In the genomic region with DNA sequence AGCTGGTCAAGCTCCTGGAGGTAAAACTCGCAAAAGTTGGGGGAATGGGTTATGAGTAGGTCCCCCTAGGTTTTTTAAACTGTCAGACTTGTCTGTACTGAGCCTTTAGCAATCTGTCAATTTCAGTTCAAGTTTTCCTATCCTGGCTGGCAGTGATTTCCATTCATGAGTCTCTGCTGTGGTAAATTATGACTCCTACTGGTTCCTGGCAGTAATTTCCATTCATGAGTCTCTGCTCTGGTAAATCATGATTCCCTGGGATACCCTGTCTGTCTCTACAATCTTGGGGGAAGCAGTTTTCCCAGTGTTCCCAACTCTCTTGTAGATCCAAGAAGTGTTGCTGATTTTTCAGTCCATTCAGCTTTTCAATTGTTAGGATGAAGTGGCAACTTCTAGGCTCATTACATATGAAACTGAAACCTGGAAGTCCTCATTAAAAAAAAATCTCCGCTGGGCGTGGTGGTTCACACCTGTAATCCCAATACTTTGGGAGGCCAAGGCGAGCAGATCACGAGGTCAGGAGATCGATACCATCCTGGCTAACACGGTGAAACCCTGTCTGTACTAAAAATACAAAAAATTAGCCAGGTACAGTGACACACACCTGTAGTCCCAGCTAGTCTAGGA, we compare ENCODE assay signal across 10 cellular contexts.
DNase-seq lines count a peak whose midpoint lies in the region; ATAC-seq and TF ChIP-seq lines count a peak whose summit lies in the region.
"Had no signal": no experiment of that assay in that cellular context is flagged by ENCODE, and none has a peak within 500 bp of the region (broad histone marks: within the 10 kb centered on the region; RNA-seq: fewer than 3 reads in every experiment).

No MANE protein-coding gene starts in this region.

- DNase-seq in BE2C (no peak), HuH-7.5 (ENCODE audit: low spot score) (peak; percentile 18), WTC11 (ENCODE audit: low spot score) (no peak), kidney epithelial cell (ENCODE audit: low read depth) (peak; percentile 14), HCEC 1CT (no peak)
- DNase-seq: activated T-cell treated with anti-CD3 and anti-CD28 coated beads for 4 hours had no signal

- H3K4me1 Mint-ChIP-seq in WTC11: no peaks in the 10 kb centered on the region

- no peak overlapping the region for H3K27ac Mint-ChIP-seq in WTC11

- H3K4me1 ChIP-seq in BE2C: no peaks in the 10 kb centered on the region

- ATAC-seq in WTC11 (peak; percentile 51; the same call in 1 of the 2 replicates), HG03139 (IDR thresholded peaks at IDR 0.05; ENCODE audit: unreplicated experiment) (no peak), HG02970 (IDR thresholded peaks at IDR 0.05; ENCODE audit: low FRiP score, unreplicated experiment) (no peak), HG03520 (IDR thresholded peaks at IDR 0.05; ENCODE audit: unreplicated experiment) (no peak)
- ATAC-seq: Right ventricle myocardium inferior had no signal

- H3K4me3 Mint-ChIP-seq in WTC11: no peak overlapping the region

- no peaks in the 10 kb centered on the region for H3K27me3 ChIP-seq in BE2C
- H3K27me3 ChIP-seq in kidney epithelial cell (ENCODE audit: control insufficient read depth, insufficient read depth, low read length): no peaks in the 10 kb centered on the region

- CTCF ChIA-PET in WTC11 (lab: Charles Lee): no interaction called here

- no peak overlapping the region for H3K4me3 ChIP-seq in BE2C (ENCODE audit: low read depth, low read length)
- no peak overlapping the region for H3K4me3 ChIP-seq in kidney epithelial cell (ENCODE audit: low read depth, low read length)

- H3K36me3 Mint-ChIP-seq in WTC11: no peaks in the 10 kb centered on the region

- peaks cover 3% of the 10 kb centered on the region; the same call in 1 of the 2 replicates for H3K9me3 Mint-ChIP-seq in WTC11

- POLR2A ChIA-PET in WTC11 (lab: Charles Lee): no interaction called here

- H3K27me3 Mint-ChIP-seq in WTC11 (ENCODE audit: low read depth): no peaks in the 10 kb centered on the region

- TF ChIP-seq CTCF in BE2C (IDR thresholded peaks at IDR 0.05; ENCODE audit: low read depth, low read length) (peak; percentile 50), WTC11 (IDR thresholded peaks at IDR 0.05) (no peak), kidney epithelial cell (IDR thresholded peaks at IDR 0.05; ENCODE audit: insufficient read depth, low read length, poor library complexity, severe bottlenecking) (peak; percentile 59)

- H3K36me3 ChIP-seq in BE2C (no peaks in the 10 kb centered on the region), kidney epithelial cell (ENCODE audit: control insufficient read depth, insufficient read depth, low read length) (no peaks in the 10 kb centered on the region)

- H3K9me3 ChIP-seq in BE2C: no peaks in the 10 kb centered on the region

TF ChIP-seq in WTC11, 78 proteins besides CTCF, POLR2A, EP300 and RAD21:
- TF ChIP-seq RELA (CRISPR knock-in tag; IDR thresholded peaks at IDR 0.05; ENCODE audit: borderline replicate concordance): no peak
- no peak for TF ChIP-seq SMAD3 (CRISPR knock-in tag; IDR thresholded peaks at IDR 0.05; ENCODE audit: borderline replicate concordance)
- no peak for TF ChIP-seq TEAD1 (CRISPR knock-in tag; IDR thresholded peaks at IDR 0.05)
- no peak for TF ChIP-seq EMX1 (CRISPR knock-in tag; IDR thresholded peaks at IDR 0.05)
- no peak for TF ChIP-seq ZNF423 (CRISPR knock-in tag; IDR thresholded peaks at IDR 0.05)
- no peak for TF ChIP-seq CREB1 (CRISPR knock-in tag; IDR thresholded peaks at IDR 0.05)
- no peak for TF ChIP-seq GTF2I (CRISPR knock-in tag; conservative IDR thresholded peaks at IDR 0.05)
- TF ChIP-seq, protein P1, sequence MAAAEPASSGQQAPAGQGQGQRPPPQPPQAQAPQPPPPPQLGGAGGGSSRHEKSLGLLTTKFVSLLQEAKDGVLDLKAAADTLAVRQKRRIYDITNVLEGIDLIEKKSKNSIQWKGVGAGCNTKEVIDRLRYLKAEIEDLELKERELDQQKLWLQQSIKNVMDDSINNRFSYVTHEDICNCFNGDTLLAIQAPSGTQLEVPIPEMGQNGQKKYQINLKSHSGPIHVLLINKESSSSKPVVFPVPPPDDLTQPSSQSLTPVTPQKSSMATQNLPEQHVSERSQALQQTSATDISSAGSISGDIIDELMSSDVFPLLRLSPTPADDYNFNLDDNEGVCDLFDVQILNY (CRISPR knock-in tag; IDR thresholded peaks at IDR 0.05): no peak
- TF ChIP-seq, protein P2, sequence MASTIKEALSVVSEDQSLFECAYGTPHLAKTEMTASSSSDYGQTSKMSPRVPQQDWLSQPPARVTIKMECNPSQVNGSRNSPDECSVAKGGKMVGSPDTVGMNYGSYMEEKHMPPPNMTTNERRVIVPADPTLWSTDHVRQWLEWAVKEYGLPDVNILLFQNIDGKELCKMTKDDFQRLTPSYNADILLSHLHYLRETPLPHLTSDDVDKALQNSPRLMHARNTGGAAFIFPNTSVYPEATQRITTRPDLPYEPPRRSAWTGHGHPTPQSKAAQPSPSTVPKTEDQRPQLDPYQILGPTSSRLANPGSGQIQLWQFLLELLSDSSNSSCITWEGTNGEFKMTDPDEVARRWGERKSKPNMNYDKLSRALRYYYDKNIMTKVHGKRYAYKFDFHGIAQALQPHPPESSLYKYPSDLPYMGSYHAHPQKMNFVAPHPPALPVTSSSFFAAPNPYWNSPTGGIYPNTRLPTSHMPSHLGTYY (CRISPR knock-in tag; IDR thresholded peaks at IDR 0.05): no peak
- TF ChIP-seq ZBTB21 (CRISPR knock-in tag; IDR thresholded peaks at IDR 0.05; ENCODE audit: borderline replicate concordance): no peak
- TF ChIP-seq, protein P3, sequence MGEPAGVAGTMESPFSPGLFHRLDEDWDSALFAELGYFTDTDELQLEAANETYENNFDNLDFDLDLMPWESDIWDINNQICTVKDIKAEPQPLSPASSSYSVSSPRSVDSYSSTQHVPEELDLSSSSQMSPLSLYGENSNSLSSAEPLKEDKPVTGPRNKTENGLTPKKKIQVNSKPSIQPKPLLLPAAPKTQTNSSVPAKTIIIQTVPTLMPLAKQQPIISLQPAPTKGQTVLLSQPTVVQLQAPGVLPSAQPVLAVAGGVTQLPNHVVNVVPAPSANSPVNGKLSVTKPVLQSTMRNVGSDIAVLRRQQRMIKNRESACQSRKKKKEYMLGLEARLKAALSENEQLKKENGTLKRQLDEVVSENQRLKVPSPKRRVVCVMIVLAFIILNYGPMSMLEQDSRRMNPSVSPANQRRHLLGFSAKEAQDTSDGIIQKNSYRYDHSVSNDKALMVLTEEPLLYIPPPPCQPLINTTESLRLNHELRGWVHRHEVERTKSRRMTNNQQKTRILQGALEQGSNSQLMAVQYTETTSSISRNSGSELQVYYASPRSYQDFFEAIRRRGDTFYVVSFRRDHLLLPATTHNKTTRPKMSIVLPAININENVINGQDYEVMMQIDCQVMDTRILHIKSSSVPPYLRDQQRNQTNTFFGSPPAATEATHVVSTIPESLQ (CRISPR knock-in tag; IDR thresholded peaks at IDR 0.05): no peak
- TF ChIP-seq, protein P4, sequence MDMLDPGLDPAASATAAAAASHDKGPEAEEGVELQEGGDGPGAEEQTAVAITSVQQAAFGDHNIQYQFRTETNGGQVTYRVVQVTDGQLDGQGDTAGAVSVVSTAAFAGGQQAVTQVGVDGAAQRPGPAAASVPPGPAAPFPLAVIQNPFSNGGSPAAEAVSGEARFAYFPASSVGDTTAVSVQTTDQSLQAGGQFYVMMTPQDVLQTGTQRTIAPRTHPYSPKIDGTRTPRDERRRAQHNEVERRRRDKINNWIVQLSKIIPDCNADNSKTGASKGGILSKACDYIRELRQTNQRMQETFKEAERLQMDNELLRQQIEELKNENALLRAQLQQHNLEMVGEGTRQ (CRISPR knock-in tag; IDR thresholded peaks at IDR 0.05): no peak
- TF ChIP-seq, protein P5, sequence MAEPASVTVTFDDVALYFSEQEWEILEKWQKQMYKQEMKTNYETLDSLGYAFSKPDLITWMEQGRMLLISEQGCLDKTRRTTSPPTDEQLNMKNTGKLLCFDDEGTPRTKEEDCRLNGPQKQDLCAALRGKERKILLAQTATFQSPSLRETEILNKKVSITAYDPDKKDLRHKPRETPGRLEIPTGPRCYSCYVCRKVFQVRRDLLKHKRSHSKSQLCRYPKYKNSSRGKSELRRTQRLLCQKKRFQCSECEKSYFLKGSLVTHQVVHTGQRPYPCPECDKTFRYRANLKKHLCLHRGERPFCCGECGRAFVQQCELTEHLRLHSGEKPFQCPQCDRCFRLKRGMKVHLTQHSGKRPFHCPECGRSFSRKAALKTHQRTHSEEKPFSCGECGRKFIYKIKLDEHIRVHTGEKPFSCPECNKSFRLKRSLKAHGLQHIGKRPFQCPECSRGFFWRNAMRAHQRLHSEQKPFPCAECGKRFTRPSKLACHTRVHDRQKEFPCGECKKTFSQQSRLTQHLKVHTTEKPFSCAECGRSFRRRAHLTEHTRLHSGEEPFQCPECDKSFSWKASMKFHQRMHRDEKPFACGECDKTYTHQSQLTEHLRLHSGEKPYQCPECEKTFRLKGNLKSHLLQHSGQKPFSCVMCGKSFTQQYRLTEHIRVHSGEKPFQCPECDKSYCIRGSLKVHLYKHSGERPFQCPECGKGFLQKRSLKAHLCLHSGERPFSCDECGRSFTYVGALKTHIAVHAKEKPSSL (CRISPR knock-in tag; conservative IDR thresholded peaks at IDR 0.05): no peak
- TF ChIP-seq, protein P6, sequence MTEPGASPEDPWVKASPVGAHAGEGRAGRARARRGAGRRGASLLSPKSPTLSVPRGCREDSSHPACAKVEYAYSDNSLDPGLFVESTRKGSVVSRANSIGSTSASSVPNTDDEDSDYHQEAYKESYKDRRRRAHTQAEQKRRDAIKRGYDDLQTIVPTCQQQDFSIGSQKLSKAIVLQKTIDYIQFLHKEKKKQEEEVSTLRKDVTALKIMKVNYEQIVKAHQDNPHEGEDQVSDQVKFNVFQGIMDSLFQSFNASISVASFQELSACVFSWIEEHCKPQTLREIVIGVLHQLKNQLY (CRISPR knock-in tag; IDR thresholded peaks at IDR 0.05): no peak

Comparison
In these comparisons a context has a peak if more than half of its experiments do, and no peak if none do; other contexts are left out.
1. DNase-seq: peak in HuH-7.5 (single experiment) and kidney epithelial cell (single experiment); none in BE2C (single experiment), WTC11 (single experiment) and HCEC 1CT (single experiment).